In the genomic region with DNA sequence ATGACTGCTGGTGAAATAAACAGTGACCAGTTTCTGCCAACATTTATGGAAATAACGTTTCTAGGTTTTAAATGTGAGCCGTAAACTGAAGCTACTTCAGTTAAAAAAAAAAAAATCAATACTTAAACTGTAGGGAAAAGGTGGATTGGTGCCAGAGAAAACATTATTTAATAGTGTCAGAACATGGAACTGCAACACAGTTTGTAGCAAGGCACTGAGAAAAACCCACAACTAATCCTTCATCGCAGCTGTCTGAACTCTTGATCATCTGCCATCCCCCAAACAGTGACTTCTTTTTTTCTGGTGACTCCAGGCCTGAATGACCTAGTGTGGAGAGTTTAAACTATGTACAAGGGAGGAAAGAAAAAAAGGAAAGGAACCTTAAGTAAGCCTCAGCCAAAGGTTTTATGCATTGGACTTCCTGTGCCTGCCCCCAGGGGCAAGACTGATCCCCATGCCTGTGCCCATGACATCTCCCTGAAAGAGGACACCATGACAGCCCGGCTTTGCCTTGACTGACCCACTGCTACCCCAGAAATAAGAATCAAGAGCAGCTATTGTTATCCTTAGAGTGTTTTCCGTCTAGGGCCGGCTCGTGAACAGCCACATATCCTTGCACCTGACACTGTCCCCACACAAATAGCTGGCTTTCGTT, we compare ENCODE assay signal across 10 cellular contexts. TPM values are rescaled to one million over a fixed set of nuclear protein-coding genes. Genes with fewer than 3 reads are reported as not detected.
DNase-seq lines count a peak whose midpoint lies in the region; ATAC-seq and TF ChIP-seq lines count a peak whose summit lies in the region.
"Had no signal": no experiment of that assay in that cellular context is flagged by ENCODE, and none has a peak within 500 bp of the region (broad histone marks: within the 10 kb centered on the region; RNA-seq: fewer than 3 reads in every experiment).

No MANE protein-coding gene starts in this region.

- H3K9me2 ChIP-seq in HCT116 (ENCODE audit: insufficient read depth) = no peaks in the 10 kb centered on the region

- TF ChIP-seq POLR2A in HCT116 (IDR thresholded peaks at IDR 0.05; ENCODE audit: borderline replicate concordance, extremely low read depth, insufficient read depth, insufficient read length) = no peak
- no peak for TF ChIP-seq POLR2A in gastroesophageal sphincter (IDR thresholded peaks at IDR 0.05)

- H3K36me3 ChIP-seq in HCT116 (ENCODE audit: control insufficient read depth in 1 of 2, insufficient read depth in 2 of 2, low read length in 2 of 2) = 0 out of 4 replicates have a peak, but pooled peaks cover 0 to 3% of the 10 kb centered on the region in 2 experiments
- H3K36me3 ChIP-seq in fibroblast of lung (ENCODE audit: control insufficient read depth, insufficient read depth, low read length) = peaks cover 1% of the 10 kb centered on the region
- peaks cover 0 to 44% of the 10 kb centered on the region in 2 donors for H3K36me3 ChIP-seq in gastroesophageal sphincter

- no peak overlapping the region for H3K9ac ChIP-seq in HCT116 (ENCODE audit: low read length)
- no peak overlapping the region for H3K9ac ChIP-seq in fibroblast of lung (ENCODE audit: insufficient read depth, low read length)

- POLR2A ChIA-PET in HCT116 (lab: Charles Lee) = no interaction called here

- H3K4me1 ChIP-seq in HCT116 (ENCODE audit: control insufficient read depth in 1 of 2, insufficient read depth in 2 of 2, low read length in 2 of 2) = peaks cover 12 to 15% of the 10 kb centered on the region in 2 experiments; a peak in 2 of 4 replicates
- peaks cover 2% of the 10 kb centered on the region for H3K4me1 ChIP-seq in fibroblast of lung (ENCODE audit: control insufficient read depth, extremely low read depth, insufficient read depth, low read length)
- H3K4me1 ChIP-seq in gastroesophageal sphincter = peaks cover 0 to 14% (median 0%) of the 10 kb centered on the region in 3 donors

- RAD21 ChIA-PET in HCT116 (lab: Charles Lee; ENCODE audit: low non-redundant PET in 1 of 2, low total read pairs in 2 of 2, uncharacterized antibody in 2 of 2, unreplicated experiment in 2 of 2) = interaction anchor here in 1 of 2 experiments (1.3 kb wide), 1 partner anchor 226 kb away, joined by 3 read pairs; no protein-coding TSS in a partner anchor

- CTCF ChIA-PET in HCT116 (lab: Charles Lee) = interaction anchor here (1.7 kb wide), 1 partner anchor 16 kb away, joined by 6 read pairs; no protein-coding TSS in a partner anchor

- DNase-seq in HCT116 (ENCODE audit: low read depth, low spot score) (no peak), SHP77 treated with DMSO at 0.1 percent for 48 hours (lab: John Stamatoyannopoulos, UW) (peak; percentile 16), fibroblast of lung (ENCODE audit: low read depth in 2 of 2) (peak; percentile 70 to 81), putamen (ENCODE audit: low spot score) (peak; percentile 92), kidney tubule cell (ENCODE audit: low spot score) (no peak), iPS-NIHi7 (ENCODE audit: extremely low spot score) (no peak), GM03348 (ENCODE audit: low spot score) (no peak)
- DNase-seq: activated CD8-positive, alpha-beta memory T cell treated with anti-CD3 and anti-CD28 coated beads, Interleukin-2, amount 10 ng/mL, durations not matched to agents 7 days and 5 days; SIG-M5 had no signal

- H3K79me2 ChIP-seq in HCT116 (ENCODE audit: insufficient read depth, low read length) = no peaks in the 10 kb centered on the region
- H3K79me2 ChIP-seq in fibroblast of lung (ENCODE audit: control insufficient read depth, insufficient read depth, low read length) = no peaks in the 10 kb centered on the region

- H3K27ac ChIP-seq in HCT116 (ENCODE audit: low read depth, low read length) = no peak overlapping the region; the same call in 1 of the 2 replicates
- no peak overlapping the region for H3K27ac ChIP-seq in fibroblast of lung (ENCODE audit: insufficient read depth, low read length)
- H3K27ac ChIP-seq in gastroesophageal sphincter = peak overlapping the region in 1 of 4 donors; percentile 21

- no peaks in the 10 kb centered on the region for H3K9me3 ChIP-seq in HCT116 (ENCODE audit: control insufficient read depth in 1 of 2, insufficient read depth in 1 of 2, low read depth in 1 of 2, low read length in 2 of 2)
- H3K9me3 ChIP-seq in fibroblast of lung (ENCODE audit: control insufficient read depth, insufficient read depth, low read depth, low read length) = no peaks in the 10 kb centered on the region
- no peaks in the 10 kb centered on the region for H3K9me3 ChIP-seq in gastroesophageal sphincter

- H4K20me1 ChIP-seq in HCT116 (ENCODE audit: insufficient read depth) (no peaks in the 10 kb centered on the region), fibroblast of lung (ENCODE audit: control insufficient read depth, extremely low read depth, insufficient read depth, low read length) (no peaks in the 10 kb centered on the region)

- 55 to 60% methylated on average over 8 of the region's 8 CpGs for WGBS in gastroesophageal sphincter (ENCODE audit: low coverage in 1 of 2), 2 donors

- H2AFZ ChIP-seq in HCT116 (ENCODE audit: low read depth, low read length, poor library complexity, severe bottlenecking) = no peak overlapping the region
- no peak overlapping the region for H2AFZ ChIP-seq in fibroblast of lung (ENCODE audit: low read length)

- TF ChIP-seq EP300 in gastroesophageal sphincter (IDR thresholded peaks at IDR 0.05) = no peak

- no peak overlapping the region for H3K4me2 ChIP-seq in HCT116 (ENCODE audit: low read length)
- no peak overlapping the region for H3K4me2 ChIP-seq in fibroblast of lung (ENCODE audit: extremely low read depth, insufficient read depth, low read length)

- no TSS peak for BruUV-seq in HCT116 (replicated peaks; lab: Mats Ljungman, UMichigan)

- intact Hi-C loops in HCT116 (cut with micrococcal nuclease) = no loop called here

- TF ChIP-seq CTCF in HCT116 (IDR thresholded peaks at IDR 0.05 in 2 of 3, conservative IDR thresholded peaks at IDR 0.05 in 1 of 3; ENCODE audit: borderline replicate concordance in 1 of 3, insufficient read depth in 1 of 3, low read depth in 2 of 3, low read length in 2 of 3) = 0 out of 6 replicates have a peak, but pooled peaks of 2 of the 3 experiments have one; percentile 3 to 7
- TF ChIP-seq CTCF in fibroblast of lung (conservative IDR thresholded peaks at IDR 0.05 in 1 of 2, IDR thresholded peaks at IDR 0.05 in 1 of 2; ENCODE audit: low read depth in 1 of 2, low read length in 2 of 2) = no peak
- peak in 2 of 4 experiments; percentile 3 to 4 for TF ChIP-seq CTCF in gastroesophageal sphincter (IDR thresholded peaks at IDR 0.05)

- no peaks in the 10 kb centered on the region for H3K27me3 ChIP-seq in HCT116 (ENCODE audit: insufficient read depth, low read length)
- no peaks in the 10 kb centered on the region for H3K27me3 ChIP-seq in fibroblast of lung (ENCODE audit: control insufficient read depth, insufficient read depth, low read length)
- H3K27me3 ChIP-seq in gastroesophageal sphincter = no peaks in the 10 kb centered on the region

- ATAC-seq in HCT116 (peak; percentile 60), gastroesophageal sphincter (no peak)
- ATAC-seq: activated CD8-positive, alpha-beta memory T cell treated with anti-CD3 and anti-CD28 coated beads, Interleukin-2, amount 10 ng/mL, durations not matched to agents 7 days and 5 days had no signal

- H3K4me3 ChIP-seq in HCT116 (replicated peaks in 1 of 2; ENCODE audit: low read depth in 1 of 2, low read length in 2 of 2) = no peak overlapping the region
- no peak overlapping the region for H3K4me3 ChIP-seq in fibroblast of lung (replicated peaks in 1 of 4; ENCODE audit: control extremely low read depth in 1 of 4, insufficient read depth in 1 of 4, low read depth in 3 of 4, low read length in 4 of 4)
- no peak overlapping the region for H3K4me3 ChIP-seq in gastroesophageal sphincter

- TF ChIP-seq RAD21 in HCT116 (IDR thresholded peaks at IDR 0.05; ENCODE audit: low read depth) = no peak

TF ChIP-seq in HCT116, 20 proteins besides CTCF, POLR2A, EP300 and RAD21 (continues in another document):
- TF ChIP-seq SP1 (IDR thresholded peaks at IDR 0.05; ENCODE audit: low read depth) (no peak), YY1 (IDR thresholded peaks at IDR 0.05; ENCODE audit: extremely low read depth, insufficient replicate concordance, low read depth, low read length) (no peak), JUND (IDR thresholded peaks at IDR 0.05) (no peak)

RNA-seq across cellular contexts. Expression of gene CRTAP, which starts 33.1 kb away (rescaled TPM):
- 104 TPM for total RNA-seq in HCT116 (2021; ENCODE audit: unreplicated experiment)
- 74.2 and 101 TPM in 2 replicates for polyA plus RNA-seq in HCT116 (2012)
- total RNA-seq in fibroblast of lung = 176 and 318 TPM in 2 replicates
- 330 and 332 TPM in 2 replicates for polyA plus RNA-seq in fibroblast of lung
- 252 and 255 TPM in 2 replicates for polyA plus RNA-seq in fibroblast of lung (2012)
- 81.0 and 97.8 TPM in 2 replicates for polyA minus RNA-seq in fibroblast of lung (ENCODE audit: low replicate concordance)
- 100 to 1,000 TPM; 189 to 358 (median 292) TPM for total RNA-seq in gastroesophageal sphincter

RNA-seq across cellular contexts. Expression of gene GLB1, which starts 50.0 kb away (rescaled TPM):
- 35.6 TPM for total RNA-seq in HCT116 (2021; ENCODE audit: unreplicated experiment)
- 29.4 and 36.2 TPM in 2 replicates for polyA plus RNA-seq in HCT116 (2012)
- total RNA-seq in fibroblast of lung = 63.2 and 88.5 TPM in 2 replicates
- polyA plus RNA-seq in fibroblast of lung = 80.8 and 85.1 TPM in 2 replicates
- polyA plus RNA-seq in fibroblast of lung (2012) = 54.3 and 56.2 TPM in 2 replicates
- 48.1 and 63.2 TPM in 2 replicates for polyA minus RNA-seq in fibroblast of lung (ENCODE audit: low replicate concordance)
- 10 to 100 TPM; 30.2 to 38.0 (median 35.7) TPM for total RNA-seq in gastroesophageal sphincter

RNA-seq across cellular contexts. Expression of gene TMPPE, which starts 50.0 kb away (rescaled TPM):
- total RNA-seq in HCT116 (2021; ENCODE audit: unreplicated experiment) = 4.1 TPM
- 0.72 and 0.87 TPM in 2 replicates for polyA plus RNA-seq in HCT116 (2012)
- total RNA-seq in fibroblast of lung = 3.1 and 3.3 TPM in 2 replicates
- 2.9 and 3.2 TPM in 2 replicates for polyA plus RNA-seq in fibroblast of lung
- 1.1 and 1.3 TPM in 2 replicates for polyA plus RNA-seq in fibroblast of lung (2012)
- polyA minus RNA-seq in fibroblast of lung (ENCODE audit: low replicate concordance) = 11.5 and 17.3 TPM in 2 replicates
- total RNA-seq in gastroesophageal sphincter = 1 to 10 TPM; 7.0 to 9.8 (median 8.6) TPM

Comparison
In these comparisons a context has a peak if more than half of its experiments do, and no peak if none do; other contexts are left out.
1. DNase-seq: peak in SHP77 treated with DMSO at 0.1 percent for 48 hours (single experiment), fibroblast of lung (2 of 2) and putamen (single experiment); none in HCT116 (single experiment), kidney tubule cell (single experiment), iPS-NIHi7 (single experiment) and GM03348 (single experiment).
2. CTCF ChIP-seq: peak in HCT116 (2 of 3); none in fibroblast of lung (0 of 2).